ENCODE assay signal across 11 cellular contexts in the genomic region with DNA sequence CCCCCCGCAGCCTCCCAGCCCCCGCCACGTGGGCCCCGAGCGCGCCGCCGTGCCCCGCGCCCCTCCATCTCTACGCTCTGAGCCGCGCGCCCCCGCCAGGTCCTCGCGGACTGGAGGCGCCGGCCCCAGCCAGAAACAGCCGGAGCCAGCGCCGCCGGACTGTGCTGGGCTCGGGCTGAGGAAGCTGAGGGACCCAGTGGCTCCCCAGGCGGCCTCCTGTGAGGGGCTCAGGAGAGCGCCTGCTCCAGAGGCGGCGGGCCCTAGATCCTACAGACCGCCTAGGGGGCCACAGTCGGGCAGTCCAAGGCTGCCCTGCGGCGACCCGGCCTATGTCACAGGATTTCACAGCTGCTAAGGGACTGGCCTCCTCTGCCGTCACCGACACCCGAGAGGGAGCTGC.
DNase-seq lines count a peak whose midpoint lies in the region; ATAC-seq and TF ChIP-seq lines count a peak whose summit lies in the region.
"Had no signal": no experiment of that assay in that cellular context is flagged by ENCODE, and none has a peak within 500 bp of the region (broad histone marks: within the 10 kb centered on the region; RNA-seq: fewer than 3 reads in every experiment).

No MANE protein-coding gene starts in this region.

- TF ChIP-seq CTCF in colonic mucosa (IDR thresholded peaks at IDR 0.05), result no peak

- no peak overlapping the region for H3K27ac Mint-ChIP-seq in stimulated activated effector memory CD8-positive, alpha-beta T cell treated with anti-CD3 and anti-CD28 coated beads, Interleukin-12 subunit alpha, Interleukin-12 subunit beta, amount 100 ng/mL, for 72 hours
- H3K27ac Mint-ChIP-seq: activated CD4-positive, alpha-beta T cell treated with anti-CD3 and anti-CD28 coated beads, Interleukin-2, amount 10 ng/mL, durations not matched to agents 7 days and 5 days had no signal

- H3K27ac ChIP-seq in HUES48 (ENCODE audit: low read depth, low read length) (no peak overlapping the region), colonic mucosa (no peak overlapping the region)

- peaks cover 20% of the 10 kb centered on the region for H3K4me1 Mint-ChIP-seq in stimulated activated effector memory CD8-positive, alpha-beta T cell treated with anti-CD3 and anti-CD28 coated beads, Interleukin-12 subunit alpha, Interleukin-12 subunit beta, amount 100 ng/mL, for 72 hours

- peaks cover 39% of the 10 kb centered on the region for H3K27me3 ChIP-seq in HUES48 (ENCODE audit: control insufficient read depth, insufficient read depth, low read length)
- no peaks in the 10 kb centered on the region for H3K27me3 ChIP-seq in colonic mucosa

- no peaks in the 10 kb centered on the region for H3K36me3 Mint-ChIP-seq in stimulated activated effector memory CD8-positive, alpha-beta T cell treated with anti-CD3 and anti-CD28 coated beads, Interleukin-12 subunit alpha, Interleukin-12 subunit beta, amount 100 ng/mL, for 72 hours
- H3K36me3 Mint-ChIP-seq: type B pancreatic cell had no signal

- peak overlapping the region; percentile 16 for H3K4me3 Mint-ChIP-seq in stimulated activated effector memory CD8-positive, alpha-beta T cell treated with anti-CD3 and anti-CD28 coated beads, Interleukin-12 subunit alpha, Interleukin-12 subunit beta, amount 100 ng/mL, for 72 hours
- H3K4me3 Mint-ChIP-seq: activated CD4-positive, alpha-beta T cell treated with anti-CD3 and anti-CD28 coated beads, Interleukin-2, amount 10 ng/mL, durations not matched to agents 7 days and 5 days had no signal

- H3K4me3 ChIP-seq in HUES48 (ENCODE audit: low read depth, low read length) (peak overlapping the region; percentile 40; the same call in 1 of the 2 replicates), colonic mucosa (peak overlapping the region; percentile 5)

- H3K9me3 Mint-ChIP-seq in stimulated activated effector memory CD8-positive, alpha-beta T cell treated with anti-CD3 and anti-CD28 coated beads, Interleukin-12 subunit alpha, Interleukin-12 subunit beta, amount 100 ng/mL, for 72 hours, result no peaks in the 10 kb centered on the region
- H3K9me3 Mint-ChIP-seq: activated CD4-positive, alpha-beta T cell treated with anti-CD3 and anti-CD28 coated beads, Interleukin-2, amount 10 ng/mL, durations not matched to agents 7 days and 5 days; type B pancreatic cell had no signal

- H3K9me3 ChIP-seq in HUES48 (ENCODE audit: control insufficient read depth, insufficient read depth, low read length) (no peaks in the 10 kb centered on the region), colonic mucosa (no peaks in the 10 kb centered on the region)

- H3K9ac ChIP-seq in HUES48 (ENCODE audit: low read depth, low read length) (no peak overlapping the region), colonic mucosa (ENCODE audit: low read depth in 2 of 2, low read length in 2 of 2) (no peak overlapping the region)

- H3K36me3 ChIP-seq in HUES48 (ENCODE audit: control insufficient read depth, insufficient read depth, low read length), result no peaks in the 10 kb centered on the region
- H3K36me3 ChIP-seq in colonic mucosa, result no peaks in the 10 kb centered on the region

- intact Hi-C loops in colonic mucosa (cut with DNase I), result no loop called here

- ATAC-seq in stimulated activated effector memory CD8-positive, alpha-beta T cell treated with anti-CD3 and anti-CD28 coated beads, Interleukin-12 subunit alpha, Interleukin-12 subunit beta, amount 100 ng/mL, for 72 hours, result peak; percentile 36

- DNase-seq in colonic mucosa (no peak), left kidney (ENCODE audit: low read depth, low spot score) (peak; percentile 79), HUDEP-2 (lab: John Stamatoyannopoulos, UW; ENCODE audit: unreplicated experiment in 76 of 76) (no peak), RPMI8226 (no peak)
- no peak for DNase-seq in stimulated activated effector memory CD8-positive, alpha-beta T cell treated with anti-CD3 and anti-CD28 coated beads, Interleukin-12 subunit alpha, Interleukin-12 subunit beta, amount 100 ng/mL, for 72 hours (ENCODE audit: low spot score in 2 of 2)
- DNase-seq in activated effector memory CD4-positive, alpha-beta T cell treated with Interleukin-2 at 50 U/mL for 16 hours, result no peak
- DNase-seq in stimulated activated CD4-positive, alpha-beta T cell treated with anti-CD3 and anti-CD28 coated beads, Interleukin-1b, Interleukin-23, amount 100 ng/mL, for 48 hours, result no peak
- DNase-seq: NCI-H774 had no signal

- H3K4me1 ChIP-seq in HUES48 (ENCODE audit: control insufficient read depth, insufficient read depth, low read length) (peaks cover 5% of the 10 kb centered on the region), colonic mucosa (peaks cover 10% of the 10 kb centered on the region)
